ENCODE assay signal across 8 cellular contexts in genomic region chr6:33288141-33288941, GRCh38. TPM values are rescaled to one million over a fixed set of nuclear protein-coding genes. Genes with fewer than 3 reads are reported as not detected.
DNase-seq lines count a peak whose midpoint lies in the region; ATAC-seq and TF ChIP-seq lines count a peak whose summit lies in the region.

No MANE protein-coding gene starts in this region.

- peak overlapping the region; percentile 76 for H3K4me3 ChIP-seq in GM12864 (ENCODE audit: low read depth, low read length)
- peak overlapping the region; percentile 91 to 97 for H3K4me3 ChIP-seq in Panc1 (ENCODE audit: low read depth in 2 of 2, low read length in 2 of 2)
- peak overlapping the region; percentile 62 to 76 (median 75) for H3K4me3 ChIP-seq in esophagus muscularis mucosa
- H3K4me3 ChIP-seq in psoas muscle: peak overlapping the region; percentile 85

- in situ Hi-C loops in Panc1 (cut with HindIII; ENCODE audit: low pct_unique_long_range_greater_than_20kb, low sequenced_read_pairs): no loop called here

- no peak for TF ChIP-seq POLR2A in esophagus muscularis mucosa (IDR thresholded peaks at IDR 0.05; ENCODE audit: low read depth)

- intact Hi-C loops in Panc1 (cut with micrococcal nuclease; ENCODE audit: unreplicated experiment) (no loop called here), esophagus muscularis mucosa (cut with DNase I) (no loop called here), psoas muscle (cut with DNase I) (loop anchor here in 1 of 2 donors (2.0 to 5.0 kb wide), 2 partner anchors 16 to 1161 kb away; partner anchors contain the start of genes ATF6B and RPS18)

- TSS peak; percentile 90 for BruUV-seq in Panc1 (replicated peaks; lab: Mats Ljungman, UMichigan)

- peaks cover 19% of the 10 kb centered on the region for H3K4me1 ChIP-seq in Panc1 (ENCODE audit: control insufficient read depth, insufficient read depth, low read length)
- H3K4me1 ChIP-seq in esophagus muscularis mucosa: peaks cover 20 to 31% (median 26%) of the 10 kb centered on the region in 4 donors
- H3K4me1 ChIP-seq in psoas muscle: peaks cover 18% of the 10 kb centered on the region

- H3K36me3 ChIP-seq in Panc1 (ENCODE audit: control insufficient read depth, insufficient read depth, low read length) (peaks cover 13% of the 10 kb centered on the region), esophagus muscularis mucosa (peaks cover 33 to 74% (median 69%) of the 10 kb centered on the region in 4 donors), psoas muscle (ENCODE audit: insufficient read depth in 1 of 2, low read depth in 1 of 2) (peaks cover 3 to 78% of the 10 kb centered on the region in 2 donors)

- TF ChIP-seq CTCF in GM12864 (IDR thresholded peaks at IDR 0.05; ENCODE audit: low read depth, low read length, missing control alignments) (no peak), Panc1 (IDR thresholded peaks at IDR 0.05) (no peak), esophagus muscularis mucosa (IDR thresholded peaks at IDR 0.05) (no peak), psoas muscle (IDR thresholded peaks at IDR 0.05) (no peak)

- H3K9me3 ChIP-seq in Panc1 (ENCODE audit: control insufficient read depth, insufficient read depth, low read depth, low read length) (no peaks in the 10 kb centered on the region), esophagus muscularis mucosa (no peaks in the 10 kb centered on the region), psoas muscle (no peaks in the 10 kb centered on the region)

- H3K27ac ChIP-seq in Panc1 (ENCODE audit: low read length) (peak overlapping the region; percentile 95), esophagus muscularis mucosa (replicated peaks in 1 of 4) (peak overlapping the region; percentile 72 to 87 (median 81)), psoas muscle (peak overlapping the region; percentile 77)

- 25% methylated on average over 12 of the region's 23 CpGs for WGBS in esophagus muscularis mucosa
- 11 to 14% (median 14%) methylated on average over 23 of the region's 23 CpGs for WGBS in psoas muscle, 3 donors

- TF ChIP-seq EP300 in esophagus muscularis mucosa (IDR thresholded peaks at IDR 0.05): no peak

- CTCF ChIA-PET in Panc1 (lab: Charles Lee): interaction anchor here (0.6 to 1.6 kb wide), 2 partner anchors 11 to 43 kb away, joined by 4 to 5 read pairs; partner anchors contain the start of gene B3GALT4

- H3K27me3 ChIP-seq in Panc1 (ENCODE audit: control insufficient read depth, insufficient read depth, low read length) (no peaks in the 10 kb centered on the region), esophagus muscularis mucosa (no peaks in the 10 kb centered on the region), psoas muscle (ENCODE audit: insufficient read depth in 3 of 3, low read length in 2 of 3) (no peaks in the 10 kb centered on the region)

- DNase-seq in GM12864 (ENCODE audit: low read depth): no peak
- DNase-seq in Panc1 (ENCODE audit: low read depth, low spot score): no peak
- DNase-seq in esophagus muscularis mucosa (ENCODE audit: extremely low spot score): no peak
- DNase-seq in psoas muscle: no peak
- DNase-seq in amniotic stem cell (lab: John Stamatoyannopoulos, UW): no peak
- no peak for DNase-seq in COLO829 (ENCODE audit: low spot score)
- DNase-seq in T-helper 9 cell: no peak
- DNase-seq in NCI-H1092 treated with DMSO at 0.1 percent for 48 hours (lab: John Stamatoyannopoulos, UW): no peak

- POLR2A ChIA-PET in Panc1 (lab: Charles Lee): interaction anchor here (0.7 to 1.9 kb wide), 2 partner anchors 10 to 342 kb away, joined by 9 to 11 read pairs; partner anchors contain the start of gene B3GALT4

- ATAC-seq in Panc1 (peak; percentile 3; the same call in 1 of the 2 replicates), psoas muscle (peak in 1 of 4 donors; percentile 4)

RNA-seq across cellular contexts. Expression of gene WDR46, which starts 0.7 kb away (rescaled TPM):
- 80.6 TPM for total RNA-seq in Panc1 (2021; ENCODE audit: unreplicated experiment)
- polyA plus RNA-seq in Panc1 (2012; ENCODE audit: insufficient read length): 80.7 TPM
- total RNA-seq in esophagus muscularis mucosa: 10 to 100 TPM; 30.5 to 42.6 (median 35.7) TPM
- 10 to 100 TPM; 22.4 to 46.0 (median 34.7) TPM for total RNA-seq in psoas muscle
- 10 to 100 TPM; 33.3 to 65.0 (median 44.4) TPM for polyA plus RNA-seq in psoas muscle

RNA-seq across cellular contexts. Expression of gene PFDN6, which starts 1.1 kb away (rescaled TPM):
- total RNA-seq in Panc1 (2021; ENCODE audit: unreplicated experiment) (101 TPM), esophagus muscularis mucosa (10 to 100 TPM; 29.1 to 54.2 (median 43.7) TPM), psoas muscle (10 to 100 TPM; 57.2 to 87.6 (median 75.7) TPM)
- 127 TPM for polyA plus RNA-seq in Panc1 (2012; ENCODE audit: insufficient read length)
- polyA plus RNA-seq in psoas muscle: 100 to 1,000 TPM; 223 to 296 (median 248) TPM

RNA-seq across cellular contexts. Expression of gene RGL2, which starts 10.4 kb away (rescaled TPM):
- 84.4 TPM for total RNA-seq in Panc1 (2021; ENCODE audit: unreplicated experiment)
- polyA plus RNA-seq in Panc1 (2012; ENCODE audit: insufficient read length): 102 TPM
- 10 to 100 TPM; 38.2 to 89.3 (median 65.3) TPM for total RNA-seq in esophagus muscularis mucosa
- 10 to 100 TPM; 44.5 to 58.3 (median 54.9) TPM for total RNA-seq in psoas muscle
- polyA plus RNA-seq in psoas muscle: 10 to 100 TPM; 30.5 to 66.1 (median 51.9) TPM

RNA-seq across cellular contexts. Expression of gene B3GALT4, which starts 11.4 kb away (rescaled TPM):
- total RNA-seq in Panc1 (2021; ENCODE audit: unreplicated experiment) (6.0 TPM), esophagus muscularis mucosa (10 to 100 TPM; 13.1 to 26.8 (median 24.2) TPM), psoas muscle (1 to 10 TPM; 1.3 to 3.6 (median 1.7) TPM)
- 6.4 TPM for polyA plus RNA-seq in Panc1 (2012; ENCODE audit: insufficient read length)
- polyA plus RNA-seq in psoas muscle: 1 to 10 TPM; 1.7 to 3.0 (median 1.8) TPM

RNA-seq across cellular contexts. Expression of gene RPS18, which starts 16.5 kb away (rescaled TPM):
- total RNA-seq in Panc1 (2021; ENCODE audit: unreplicated experiment): 1,987 TPM
- polyA plus RNA-seq in Panc1 (2012; ENCODE audit: insufficient read length): 3,030 TPM
- total RNA-seq in esophagus muscularis mucosa: 1,000 to 10,000 TPM; 1,642 to 3,082 (median 2,562) TPM
- 1,000 to 10,000 TPM; 1,108 to 1,410 (median 1,267) TPM for total RNA-seq in psoas muscle
- polyA plus RNA-seq in psoas muscle: 1,000 to 10,000 TPM; 1,958 to 4,446 (median 3,068) TPM
